In the genomic region with DNA sequence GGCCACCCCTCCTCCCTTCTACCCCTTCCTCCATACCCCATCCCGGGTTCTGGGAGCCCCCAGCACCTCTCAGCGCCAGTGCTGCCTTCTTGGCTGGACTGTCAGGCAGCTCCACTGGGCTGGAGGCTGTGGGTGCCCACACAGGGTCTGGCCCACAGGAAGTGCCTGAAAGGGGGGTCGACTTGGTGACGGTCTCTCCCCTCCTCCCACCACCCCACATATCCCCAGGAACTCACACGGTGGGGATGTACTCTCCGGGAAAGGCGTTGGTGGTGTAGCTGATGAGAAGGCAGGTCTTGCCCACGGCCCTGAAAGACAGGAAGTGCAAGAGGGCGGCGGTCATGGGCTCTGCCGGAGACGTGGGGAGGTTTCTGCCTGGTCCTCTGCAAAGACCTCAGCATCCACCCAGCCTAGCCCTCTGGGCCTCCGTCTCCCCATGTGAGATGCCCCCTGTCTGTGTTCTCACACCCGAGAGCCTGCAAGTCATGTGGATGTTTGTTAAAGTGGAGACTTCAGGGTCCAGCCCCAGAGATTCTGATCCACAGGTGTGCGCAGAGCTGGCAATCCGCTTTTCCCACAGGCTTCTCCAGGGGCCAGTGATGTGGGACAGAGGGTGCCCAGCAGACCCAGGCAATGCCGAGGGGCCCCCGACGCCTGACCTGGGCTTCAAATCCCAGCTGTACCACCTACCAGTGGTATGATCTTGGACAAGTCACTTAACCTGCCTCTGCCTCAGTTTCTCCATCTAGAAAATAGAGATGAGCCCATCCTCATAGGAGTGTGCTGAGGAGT, we compare ENCODE assay signal across 9 cellular contexts. TPM values are rescaled to one million over a fixed set of nuclear protein-coding genes. Genes with fewer than 3 reads are reported as not detected.
DNase-seq lines count a peak whose midpoint lies in the region; ATAC-seq and TF ChIP-seq lines count a peak whose summit lies in the region.
"Had no signal": no experiment of that assay in that cellular context is flagged by ENCODE, and none has a peak within 500 bp of the region (broad histone marks: within the 10 kb centered on the region; RNA-seq: fewer than 3 reads in every experiment).

No MANE protein-coding gene starts in this region.

- WGBS in tibial nerve, 2 donors, result 51 to 53% methylated on average over 19 of the region's 19 CpGs

- DNase-seq in activated CD4-positive, alpha-beta T cell treated with anti-CD3 and anti-CD28 coated beads, Interleukin-2, amount 10 ng/mL, durations not matched to agents 24 days and 14 days, result peak; percentile 88
- no peak for DNase-seq in activated CD4-positive, alpha-beta T cell treated with anti-CD3 and anti-CD28 coated beads, Interleukin-2, amount 50 U/mL, for 4 hours
- DNase-seq in T-helper 2 cell treated with Interferon-gamma antibody and Interleukin-4, amounts not matched to agents 5 μg/mL and 100 μg/mL, for 36 hours (ENCODE audit: low spot score), result peak; percentile 68
- DNase-seq in epithelial cell of prostate (ENCODE audit: low read depth, low spot score) (no peak), tibial nerve (ENCODE audit: low spot score in 2 of 2) (no peak), gastrocnemius medialis (no peak), head of caudate nucleus (no peak)
- DNase-seq: SHP77 had no signal

- peaks cover 65% of the 10 kb centered on the region for H3K36me3 Mint-ChIP-seq in activated CD4-positive, alpha-beta T cell treated with anti-CD3 and anti-CD28 coated beads, Interleukin-2, amount 10 ng/mL, durations not matched to agents 24 days and 14 days (ENCODE audit: low read depth)
- H3K36me3 Mint-ChIP-seq in T-helper 2 cell treated with Interferon-gamma antibody and Interleukin-4, amounts not matched to agents 5 μg/mL and 100 μg/mL, for 36 hours (ENCODE audit: low read depth), result peaks cover 68% of the 10 kb centered on the region
- peaks cover 52% of the 10 kb centered on the region for H3K36me3 Mint-ChIP-seq in stimulated activated naive CD8-positive, alpha-beta T cell treated with anti-CD3 and anti-CD28 coated beads, Interleukin-15, Interleukin-2, amounts not matched to agents 100 ng/mL and 50 ng/mL, for 24 hours (ENCODE audit: low read depth)

- in situ Hi-C loops in gastrocnemius medialis (cut with MboI; ENCODE audit: low sequenced_read_pairs in 4 of 4), result no loop called here

- no peaks in the 10 kb centered on the region for H3K9me3 ChIP-seq in tibial nerve
- H3K9me3 ChIP-seq in gastrocnemius medialis, result no peaks in the 10 kb centered on the region

- H3K4me3 Mint-ChIP-seq in activated CD4-positive, alpha-beta T cell treated with anti-CD3 and anti-CD28 coated beads, Interleukin-2, amount 10 ng/mL, durations not matched to agents 24 days and 14 days, result peak overlapping the region; percentile 99
- peak overlapping the region; percentile 99 for H3K4me3 Mint-ChIP-seq in T-helper 2 cell treated with Interferon-gamma antibody and Interleukin-4, amounts not matched to agents 5 μg/mL and 100 μg/mL, for 36 hours
- H3K4me3 Mint-ChIP-seq in stimulated activated naive CD8-positive, alpha-beta T cell treated with anti-CD3 and anti-CD28 coated beads, Interleukin-15, Interleukin-2, amounts not matched to agents 100 ng/mL and 50 ng/mL, for 24 hours, result peak overlapping the region; percentile 95

- H3K27me3 ChIP-seq in tibial nerve (peaks cover 0 to 72% of the 10 kb centered on the region in 2 donors), gastrocnemius medialis (peaks cover 14 to 47% (median 31%) of the 10 kb centered on the region in 3 donors)

- intact Hi-C loops in activated CD4-positive, alpha-beta T cell treated with anti-CD3 and anti-CD28 coated beads, Interleukin-2, amount 10 ng/mL, durations not matched to agents 24 days and 14 days (cut with micrococcal nuclease), result loop anchor here (1.0 to 5.0 kb wide), 7 partner anchors 11 to 464 kb away; a partner anchor contains a TSS
- intact Hi-C loops in gastrocnemius medialis (cut with DNase I; ENCODE audit: low total_unique reads) (no loop called here), head of caudate nucleus (cut with DNase I) (no loop called here)

- no peaks in the 10 kb centered on the region for H3K9me3 Mint-ChIP-seq in activated CD4-positive, alpha-beta T cell treated with anti-CD3 and anti-CD28 coated beads, Interleukin-2, amount 10 ng/mL, durations not matched to agents 24 days and 14 days
- no peaks in the 10 kb centered on the region for H3K9me3 Mint-ChIP-seq in T-helper 2 cell treated with Interferon-gamma antibody and Interleukin-4, amounts not matched to agents 5 μg/mL and 100 μg/mL, for 36 hours
- H3K9me3 Mint-ChIP-seq in stimulated activated naive CD8-positive, alpha-beta T cell treated with anti-CD3 and anti-CD28 coated beads, Interleukin-15, Interleukin-2, amounts not matched to agents 100 ng/mL and 50 ng/mL, for 24 hours, result no peaks in the 10 kb centered on the region

- peak overlapping the region; percentile 98 for H3K27ac Mint-ChIP-seq in activated CD4-positive, alpha-beta T cell treated with anti-CD3 and anti-CD28 coated beads, Interleukin-2, amount 10 ng/mL, durations not matched to agents 24 days and 14 days
- H3K27ac Mint-ChIP-seq in T-helper 2 cell treated with Interferon-gamma antibody and Interleukin-4, amounts not matched to agents 5 μg/mL and 100 μg/mL, for 36 hours, result peak overlapping the region; percentile 93
- peak overlapping the region; percentile 94 for H3K27ac Mint-ChIP-seq in stimulated activated naive CD8-positive, alpha-beta T cell treated with anti-CD3 and anti-CD28 coated beads, Interleukin-15, Interleukin-2, amounts not matched to agents 100 ng/mL and 50 ng/mL, for 24 hours

- ATAC-seq in gastrocnemius medialis, result no peak

- peak overlapping the region in 1 of 4 donors; percentile 9 for H3K4me3 ChIP-seq in tibial nerve
- H3K4me3 ChIP-seq in gastrocnemius medialis, result no peak overlapping the region

- H3K36me3 ChIP-seq in tibial nerve, result no peaks in the 10 kb centered on the region
- no peaks in the 10 kb centered on the region for H3K36me3 ChIP-seq in gastrocnemius medialis

- TF ChIP-seq CTCF in tibial nerve (IDR thresholded peaks at IDR 0.05) (no peak), gastrocnemius medialis (IDR thresholded peaks at IDR 0.05 in 4 of 5, conservative IDR thresholded peaks at IDR 0.05 in 1 of 5) (no peak)

- H3K4me1 ChIP-seq in tibial nerve, result peaks cover 0 to 16% (median 0%) of the 10 kb centered on the region in 4 donors
- no peaks in the 10 kb centered on the region for H3K4me1 ChIP-seq in gastrocnemius medialis

- TF ChIP-seq POLR2A in tibial nerve (IDR thresholded peaks at IDR 0.05) (no peak), gastrocnemius medialis (IDR thresholded peaks at IDR 0.05) (no peak)

- H3K4me1 Mint-ChIP-seq in activated CD4-positive, alpha-beta T cell treated with anti-CD3 and anti-CD28 coated beads, Interleukin-2, amount 10 ng/mL, durations not matched to agents 24 days and 14 days, result peaks cover 70% of the 10 kb centered on the region
- H3K4me1 Mint-ChIP-seq in T-helper 2 cell treated with Interferon-gamma antibody and Interleukin-4, amounts not matched to agents 5 μg/mL and 100 μg/mL, for 36 hours (ENCODE audit: low read depth), result peaks cover 58% of the 10 kb centered on the region
- peaks cover 69% of the 10 kb centered on the region for H3K4me1 Mint-ChIP-seq in stimulated activated naive CD8-positive, alpha-beta T cell treated with anti-CD3 and anti-CD28 coated beads, Interleukin-15, Interleukin-2, amounts not matched to agents 100 ng/mL and 50 ng/mL, for 24 hours (ENCODE audit: low read depth)

- H3K27me3 Mint-ChIP-seq in activated CD4-positive, alpha-beta T cell treated with anti-CD3 and anti-CD28 coated beads, Interleukin-2, amount 10 ng/mL, durations not matched to agents 24 days and 14 days, result no peaks in the 10 kb centered on the region
- no peaks in the 10 kb centered on the region for H3K27me3 Mint-ChIP-seq in T-helper 2 cell treated with Interferon-gamma antibody and Interleukin-4, amounts not matched to agents 5 μg/mL and 100 μg/mL, for 36 hours (ENCODE audit: low read depth)
- H3K27me3 Mint-ChIP-seq in stimulated activated naive CD8-positive, alpha-beta T cell treated with anti-CD3 and anti-CD28 coated beads, Interleukin-15, Interleukin-2, amounts not matched to agents 100 ng/mL and 50 ng/mL, for 24 hours, result no peaks in the 10 kb centered on the region

- no peak for TF ChIP-seq EP300 in tibial nerve (IDR thresholded peaks at IDR 0.05)

- H3K27ac ChIP-seq in epithelial cell of prostate (peak overlapping the region; percentile 54), tibial nerve (peak overlapping the region in 1 of 4 donors; percentile 63), gastrocnemius medialis (no peak overlapping the region)

RNA-seq across cellular contexts. Expression of a gene that starts 2.5 kb away (rescaled TPM):
- 519 and 540 TPM in 2 replicates for total RNA-seq in activated CD4-positive, alpha-beta T cell treated with anti-CD3 and anti-CD28 coated beads, Interleukin-2, amount 10 ng/mL, durations not matched to agents 24 days and 14 days
- total RNA-seq in tibial nerve (10 to 100 TPM in 1 of 4 donors, 1 to 10 TPM in 3; 6.3 to 18.6 (median 7.8) TPM), gastrocnemius medialis (1 to 10 TPM in 3 of 4 donors, not detected in 1; 1.9 to 3.7 (median 3.5) TPM)

RNA-seq across cellular contexts. Expression of a gene that starts 29.3 kb away (rescaled TPM):
- 3.5 and 4.0 TPM in 2 replicates for total RNA-seq in activated CD4-positive, alpha-beta T cell treated with anti-CD3 and anti-CD28 coated beads, Interleukin-2, amount 10 ng/mL, durations not matched to agents 24 days and 14 days
- total RNA-seq in tibial nerve, result not detected
- total RNA-seq in gastrocnemius medialis, result not detected

RNA-seq across cellular contexts. Expression of a gene that starts 40.8 kb away (rescaled TPM):
- 43.5 and 44.9 TPM in 2 replicates for total RNA-seq in activated CD4-positive, alpha-beta T cell treated with anti-CD3 and anti-CD28 coated beads, Interleukin-2, amount 10 ng/mL, durations not matched to agents 24 days and 14 days
- total RNA-seq in tibial nerve (10 to 100 TPM in 3 of 4 donors, 1 to 10 TPM in 1; 7.7 to 27.3 (median 19.0) TPM), gastrocnemius medialis (1 to 10 TPM in 3 of 4 donors, not detected in 1; 1.7 to 2.2 (median 2.0) TPM)

RNA-seq across cellular contexts. Expression of a gene that starts 53.5 kb away (rescaled TPM):
- total RNA-seq in activated CD4-positive, alpha-beta T cell treated with anti-CD3 and anti-CD28 coated beads, Interleukin-2, amount 10 ng/mL, durations not matched to agents 24 days and 14 days, result 6.0 and 6.9 TPM in 2 replicates
- 1 to 10 TPM; 2.6 to 3.9 (median 3.4) TPM for total RNA-seq in tibial nerve
- under 1 TPM; 0.46 to 1.00 (median 0.84) TPM for total RNA-seq in gastrocnemius medialis

Comparison
In these comparisons a context has a peak if more than half of its experiments do, and no peak if none do; other contexts are left out.
1. DNase-seq: peak in activated CD4-positive, alpha-beta T cell treated with anti-CD3 and anti-CD28 coated beads, Interleukin-2, amount 10 ng/mL, durations not matched to agents 24 days and 14 days (single experiment) and T-helper 2 cell treated with Interferon-gamma antibody and Interleukin-4, amounts not matched to agents 5 μg/mL and 100 μg/mL, for 36 hours (single experiment); none in activated CD4-positive, alpha-beta T cell treated with anti-CD3 and anti-CD28 coated beads, Interleukin-2, amount 50 U/mL, for 4 hours (0 of 2), epithelial cell of prostate (single experiment), tibial nerve (0 of 2), gastrocnemius medialis (0 of 2) and head of caudate nucleus (0 of 42).
2. RNA of a gene that starts 2.5 kb away (total RNA-seq): 519 to 540 TPM in activated CD4-positive, alpha-beta T cell treated with anti-CD3 and anti-CD28 coated beads, Interleukin-2, amount 10 ng/mL, durations not matched to agents 24 days and 14 days; 6.3 to 18.6 TPM in tibial nerve and 1.9 to 3.7 TPM in gastrocnemius medialis; every median in the first group is over 10 times any median in the second.
3. Peak in every context shown above with its lines, with median percentiles within 50 percentile points of each other: H3K27ac Mint-ChIP-seq and H3K4me3 Mint-ChIP-seq.